20 cellular contexts compared by ENCODE assay signal in genomic region chr2:218311908-218312756, GRCh38. TPM values are rescaled to one million over a fixed set of nuclear protein-coding genes. Genes with fewer than 3 reads are reported as not detected.
DNase-seq lines count a peak whose midpoint lies in the region; ATAC-seq and TF ChIP-seq lines count a peak whose summit lies in the region.
"Had no signal": no experiment of that assay in that cellular context is flagged by ENCODE, and none has a peak within 500 bp of the region (broad histone marks: within the 10 kb centered on the region; RNA-seq: fewer than 3 reads in every experiment).

No MANE protein-coding gene starts in this region.

- H3K9ac ChIP-seq in liver (ENCODE audit: low read depth in 1 of 2, low read length in 2 of 2) (no peak overlapping the region), trophoblast cell (ENCODE audit: low read length) (no peak overlapping the region)

- TF ChIP-seq POLR2A in sigmoid colon (IDR thresholded peaks at IDR 0.05), result no peak

- WGBS in liver, result 47% methylated on average over 8 of the region's 8 CpGs
- WGBS in trophoblast cell (ENCODE audit: extremely low coverage, insufficient coverage, insufficient read length), result no CpG with 5 or more reads among the region's 8 CpGs
- 15 to 70% methylated on average over 8 of the region's 8 CpGs for WGBS in sigmoid colon, 2 donors

- H3K36me3 ChIP-seq in CD8-positive, alpha-beta T cell (ENCODE audit: insufficient read depth, low read length), result no peaks in the 10 kb centered on the region
- H3K36me3 ChIP-seq in liver (ENCODE audit: control insufficient read depth in 4 of 4, insufficient read depth in 3 of 4, low read depth in 1 of 4, low read length in 3 of 4) (no peaks in the 10 kb centered on the region), trophoblast cell (ENCODE audit: control insufficient read depth in 1 of 2, insufficient read depth in 2 of 2, low read length in 2 of 2) (no peaks in the 10 kb centered on the region), sigmoid colon (no peaks in the 10 kb centered on the region)
- H3K36me3 ChIP-seq: right atrium auricular region had no signal

- no peak overlapping the region for H3K4me3 Mint-ChIP-seq in CD8-positive, alpha-beta T cell
- no peak overlapping the region for H3K4me3 Mint-ChIP-seq in T-cell
- H3K4me3 Mint-ChIP-seq: effector memory CD8-positive, alpha-beta T cell; IgD-negative memory B cell; natural killer cell treated with Interleukin-12 subunit alpha and Interleukin-12 subunit beta and Interleukin-15 and Interleukin-18, amount 100 ng/mL, for 72 hours had no signal

- no peak for ATAC-seq in CD8-positive, alpha-beta T cell
- ATAC-seq in T-cell (replicated peaks in 1 of 4) (no peak), GM21367 (IDR thresholded peaks at IDR 0.05; ENCODE audit: unreplicated experiment) (no peak), GM19463 (IDR thresholded peaks at IDR 0.05; ENCODE audit: unreplicated experiment) (no peak)
- ATAC-seq: effector memory CD8-positive, alpha-beta T cell; HCT116; natural killer cell treated with Interleukin-12 subunit alpha and Interleukin-12 subunit beta and Interleukin-15 and Interleukin-18, amount 100 ng/mL, for 72 hours had no signal

- peak overlapping the region; percentile 55 for H3K27ac Mint-ChIP-seq in CD8-positive, alpha-beta T cell
- H3K27ac Mint-ChIP-seq in T-cell, result peak overlapping the region; percentile 39 to 66
- H3K27ac Mint-ChIP-seq: effector memory CD8-positive, alpha-beta T cell; IgD-negative memory B cell had no signal

- intact Hi-C loops in CD8-positive, alpha-beta T cell (cut with DNase I, micrococcal nuclease), result loop anchor here in 1 of 2 experiments (5.0 kb wide), 1 partner anchor 640 kb away; no protein-coding TSS in a partner anchor
- intact Hi-C loops in sigmoid colon (cut with DNase I), result no loop called here

- no peaks in the 10 kb centered on the region for H3K9me3 Mint-ChIP-seq in CD8-positive, alpha-beta T cell
- no peaks in the 10 kb centered on the region for H3K9me3 Mint-ChIP-seq in T-cell
- H3K9me3 Mint-ChIP-seq: effector memory CD8-positive, alpha-beta T cell; IgD-negative memory B cell; natural killer cell treated with Interleukin-12 subunit alpha and Interleukin-12 subunit beta and Interleukin-15 and Interleukin-18, amount 100 ng/mL, for 72 hours had no signal

- H3K79me1 ChIP-seq in trophoblast cell (ENCODE audit: low read length), result peaks cover 5% of the 10 kb centered on the region

- H3K4me2 ChIP-seq in trophoblast cell (ENCODE audit: low read length), result no peak overlapping the region

- TF ChIP-seq EP300 in sigmoid colon (IDR thresholded peaks at IDR 0.05), result no peak

- no peak for TF ChIP-seq CTCF in CD8-positive, alpha-beta T cell (IDR thresholded peaks at IDR 0.05)
- no peak for TF ChIP-seq CTCF in liver (IDR thresholded peaks at IDR 0.05; ENCODE audit: low read depth, low read length, missing input control)
- TF ChIP-seq CTCF in sigmoid colon (IDR thresholded peaks at IDR 0.05), result no peak

- no peak overlapping the region for H3K18ac ChIP-seq in trophoblast cell (ENCODE audit: low read length)

- H3K27me3 Mint-ChIP-seq in CD8-positive, alpha-beta T cell (ENCODE audit: low read depth), result no peaks in the 10 kb centered on the region
- H3K27me3 Mint-ChIP-seq in T-cell, result peaks cover 0 to 5% of the 10 kb centered on the region in 2 donors
- H3K27me3 Mint-ChIP-seq: natural killer cell treated with Interleukin-12 subunit alpha and Interleukin-12 subunit beta and Interleukin-15 and Interleukin-18, amount 100 ng/mL, for 72 hours had no signal

- peak overlapping the region; percentile 66 for H4K91ac ChIP-seq in trophoblast cell (ENCODE audit: low read depth, low read length)

- no peaks in the 10 kb centered on the region for H3K79me2 ChIP-seq in trophoblast cell (ENCODE audit: control insufficient read depth, insufficient read depth, low read length, poor library complexity)

- no peak overlapping the region for H4K12ac ChIP-seq in trophoblast cell (ENCODE audit: low read depth, low read length)

- H3K27me3 ChIP-seq in CD8-positive, alpha-beta T cell (ENCODE audit: insufficient read depth, low read length), result no peaks in the 10 kb centered on the region
- H3K27me3 ChIP-seq in liver (ENCODE audit: control insufficient read depth in 4 of 4, insufficient read depth in 4 of 4, low read length in 3 of 4) (no peaks in the 10 kb centered on the region), trophoblast cell (ENCODE audit: insufficient read depth, low read length) (no peaks in the 10 kb centered on the region), sigmoid colon (no peaks in the 10 kb centered on the region)
- H3K27me3 ChIP-seq: right atrium auricular region had no signal

- CTCF ChIA-PET in CD8-positive, alpha-beta T cell (lab: Charles Lee), result interaction anchor here (1.4 to 1.9 kb wide), 2 partner anchors 10 to 44 kb away, joined by 4 to 5 read pairs; partner anchors contain the start of gene CATIP
- CTCF ChIA-PET in T-cell (lab: Charles Lee), result interaction anchor here in 1 of 2 donors (0.6 to 1.0 kb wide), 2 partner anchors 11 to 20 kb away, joined by 3 read pairs; no protein-coding TSS in a partner anchor

- POLR2A ChIA-PET in CD8-positive, alpha-beta T cell (lab: Charles Lee), result no interaction called here
- POLR2A ChIA-PET in T-cell (lab: Charles Lee), result no interaction called here

- H2AK5ac ChIP-seq in trophoblast cell (ENCODE audit: low read length), result no peak overlapping the region

- no peak overlapping the region for H3K4ac ChIP-seq in trophoblast cell (ENCODE audit: low read depth, low read length)

- H4K8ac ChIP-seq in trophoblast cell (ENCODE audit: low read depth, low read length), result peak overlapping the region; percentile 43

- no peak overlapping the region for H3K27ac ChIP-seq in CD8-positive, alpha-beta T cell (ENCODE audit: low read depth, low read length)
- H3K27ac ChIP-seq in liver (ENCODE audit: low read depth in 1 of 2, low read length in 2 of 2), result peak overlapping the region; percentile 7 to 29
- no peak overlapping the region for H3K27ac ChIP-seq in trophoblast cell (ENCODE audit: low read depth, low read length)
- no peak overlapping the region for H3K27ac ChIP-seq in sigmoid colon

- H3K4me1 ChIP-seq in CD8-positive, alpha-beta T cell (ENCODE audit: insufficient read depth, low read length), result peaks cover 19% of the 10 kb centered on the region
- H3K4me1 ChIP-seq in liver (ENCODE audit: control insufficient read depth in 4 of 4, insufficient read depth in 4 of 4, low read length in 3 of 4) (peaks cover 6 to 19% (median 12%) of the 10 kb centered on the region in 4 donors), trophoblast cell (ENCODE audit: control insufficient read depth in 1 of 2, insufficient read depth in 2 of 2, low read length in 2 of 2) (peaks cover 6 to 9% of the 10 kb centered on the region in 2 experiments), sigmoid colon (no peaks in the 10 kb centered on the region)
- H3K4me1 ChIP-seq: right atrium auricular region had no signal

- H2BK120ac ChIP-seq in trophoblast cell (ENCODE audit: insufficient read depth, low read length, poor library complexity), result no peak overlapping the region

- H3K23ac ChIP-seq in trophoblast cell (ENCODE audit: low read length), result no peak overlapping the region

- no peak for TF ChIP-seq RAD21 in liver (IDR thresholded peaks at IDR 0.05)

- H3K9me3 ChIP-seq in CD8-positive, alpha-beta T cell (ENCODE audit: low read length), result no peaks in the 10 kb centered on the region
- H3K9me3 ChIP-seq in liver (ENCODE audit: control insufficient read depth in 4 of 4, low read length in 3 of 4) (no peaks in the 10 kb centered on the region), trophoblast cell (ENCODE audit: insufficient read depth, low read depth, low read length) (no peaks in the 10 kb centered on the region), sigmoid colon (no peaks in the 10 kb centered on the region)
- H3K9me3 ChIP-seq: right atrium auricular region had no signal

- DNase-seq in CD8-positive, alpha-beta T cell, result no peak
- no peak for DNase-seq in T-cell
- DNase-seq in trophoblast cell, result peak in 1 of 2 donors; percentile 44
- DNase-seq in sigmoid colon, result no peak
- DNase-seq in NCI-H446 treated with DMSO at 0.1 percent for 48 hours (lab: John Stamatoyannopoulos, UW), result no peak
- DNase-seq: activated CD4-positive, alpha-beta T cell treated with anti-CD3 and anti-CD28 coated beads, Interleukin-2, amount 50 U/mL, for 48 hours; caudate nucleus; DMS153; effector memory CD8-positive, alpha-beta T cell; hypothalamus; NCI-H2107; NCI-H69; stimulated activated CD4-positive, alpha-beta T cell treated with anti-CD3 and anti-CD28 coated beads, Interleukin-2, amount 100 ng/mL, for 24 hours had no signal

- peaks cover 28% of the 10 kb centered on the region for H3K4me1 Mint-ChIP-seq in CD8-positive, alpha-beta T cell (ENCODE audit: low read depth)
- H3K4me1 Mint-ChIP-seq in T-cell, result peaks cover 20 to 36% (median 25%) of the 10 kb centered on the region in 3 donors

- no peaks in the 10 kb centered on the region for H3K36me3 Mint-ChIP-seq in CD8-positive, alpha-beta T cell
- H3K36me3 Mint-ChIP-seq in T-cell, result no peaks in the 10 kb centered on the region
- H3K36me3 Mint-ChIP-seq: natural killer cell treated with Interleukin-12 subunit alpha and Interleukin-12 subunit beta and Interleukin-15 and Interleukin-18, amount 100 ng/mL, for 72 hours had no signal

- H3K4me3 ChIP-seq in CD8-positive, alpha-beta T cell (ENCODE audit: low read depth, low read length), result no peak overlapping the region
- H3K4me3 ChIP-seq in liver (ENCODE audit: low read depth in 1 of 3, low read length in 3 of 3), result no peak overlapping the region
- H3K4me3 ChIP-seq in trophoblast cell (ENCODE audit: low read depth, low read length), result no peak overlapping the region
- no peak overlapping the region for H3K4me3 ChIP-seq in sigmoid colon
- H3K4me3 ChIP-seq: right atrium auricular region had no signal

- H3K14ac ChIP-seq in trophoblast cell (ENCODE audit: low read length), result no peak overlapping the region

- H2AFZ ChIP-seq in trophoblast cell (ENCODE audit: insufficient read depth, low read length, poor library complexity), result no peak overlapping the region

- peak overlapping the region; percentile 57 for H2BK5ac ChIP-seq in trophoblast cell (ENCODE audit: low read depth, low read length, poor library complexity)

- peak overlapping the region; percentile 43 for H2BK12ac ChIP-seq in trophoblast cell (ENCODE audit: low read length)

RNA-seq across cellular contexts. Expression of gene TMBIM1, which starts 19.8 kb away (rescaled TPM):
- 10 to 100 TPM; 80.8 to 86.7 TPM for total RNA-seq in CD8-positive, alpha-beta T cell
- 100 to 1,000 TPM in 3 of 5 donors, 10 to 100 TPM in 2; 78.8 to 166 (median 144) TPM for total RNA-seq in T-cell
- total RNA-seq in liver, result 100 to 1,000 TPM; 122 to 133 TPM
- 100 to 1,000 TPM in 1 of 2 donors, 10 to 100 TPM in 1; 61.8 to 106 TPM for polyA plus RNA-seq in liver
- 192 and 203 TPM in 2 replicates for polyA plus RNA-seq in trophoblast cell (2013)
- 100 to 1,000 TPM; 116 to 157 (median 146) TPM for total RNA-seq in sigmoid colon
- polyA plus RNA-seq in sigmoid colon, result 100 to 1,000 TPM in 2 of 3 donors, 10 to 100 TPM in 1; 90.2 to 204 (median 109) TPM

RNA-seq across cellular contexts. Expression of gene PNKD, which starts 41.8 kb away (rescaled TPM):
- total RNA-seq in CD8-positive, alpha-beta T cell, result 1 to 10 TPM; 7.1 to 7.2 TPM
- total RNA-seq in T-cell (10 to 100 TPM; 17.4 to 33.1 (median 30.6) TPM), liver (10 to 100 TPM; 28.5 to 68.6 TPM), sigmoid colon (10 to 100 TPM; 46.8 to 95.1 (median 69.1) TPM)
- polyA plus RNA-seq in liver (100 to 1,000 TPM; 121 to 161 TPM), sigmoid colon (100 to 1,000 TPM; 112 to 199 (median 190) TPM)
- polyA plus RNA-seq in trophoblast cell (2013), result 62.6 and 65.9 TPM in 2 replicates

RNA-seq across cellular contexts. Expression of gene AAMP, which starts 42.2 kb away (rescaled TPM):
- total RNA-seq in CD8-positive, alpha-beta T cell, result 10 to 100 TPM; 44.7 to 50.4 TPM
- total RNA-seq in T-cell, result 10 to 100 TPM; 46.2 to 71.3 (median 67.4) TPM
- total RNA-seq in liver, result 100 to 1,000 TPM in 1 of 2 donors, 10 to 100 TPM in 1; 79.9 to 116 TPM
- 10 to 100 TPM; 63.6 to 69.2 TPM for polyA plus RNA-seq in liver
- 66.7 and 67.0 TPM in 2 replicates for polyA plus RNA-seq in trophoblast cell (2013)
- total RNA-seq in sigmoid colon, result 100 to 1,000 TPM in 1 of 4 donors, 10 to 100 TPM in 3; 85.7 to 103 (median 90.0) TPM
- 100 to 1,000 TPM; 108 to 141 (median 138) TPM for polyA plus RNA-seq in sigmoid colon

RNA-seq across cellular contexts. Expression of gene CATIP, which starts 44.5 kb away (rescaled TPM):
- not detected for total RNA-seq in CD8-positive, alpha-beta T cell
- total RNA-seq in T-cell, result not detected
- not detected for total RNA-seq in liver
- polyA plus RNA-seq in liver, result under 1 TPM; 0.05 to 0.35 TPM
- 0.14 and 0.17 TPM in 2 replicates for polyA plus RNA-seq in trophoblast cell (2013)
- total RNA-seq in sigmoid colon, result not detected
- under 1 TPM in 1 of 3 donors, not detected in 2; 0.07 TPM for polyA plus RNA-seq in sigmoid colon
- total RNA-seq: natural killer cell treated with Interleukin-12 subunit alpha and Interleukin-12 subunit beta and Interleukin-15 and Interleukin-18, amount 100 ng/mL, for 72 hours; right atrium auricular region had no signal

RNA-seq across cellular contexts. Expression of gene GPBAR1, which starts 51.3 kb away (rescaled TPM):
- 1 to 10 TPM; 2.2 to 2.5 TPM for total RNA-seq in CD8-positive, alpha-beta T cell
- 1 to 10 TPM in 4 of 5 donors, under 1 TPM in 1; 0.89 to 2.7 (median 1.2) TPM for total RNA-seq in T-cell
- total RNA-seq in liver, result 1 to 10 TPM in 1 of 2 donors, under 1 TPM in 1; 0.42 to 1.4 TPM
- 1 to 10 TPM; 2.1 to 2.7 TPM for polyA plus RNA-seq in liver
- 0.23 and 0.40 TPM in 2 replicates for polyA plus RNA-seq in trophoblast cell (2013)
- 1 to 10 TPM; 3.1 to 7.1 (median 5.4) TPM for total RNA-seq in sigmoid colon
- polyA plus RNA-seq in sigmoid colon, result 1 to 10 TPM in 2 of 3 donors, under 1 TPM in 1; 0.60 to 2.5 (median 1.4) TPM

Comparison
In these comparisons a context has a peak if more than half of its experiments do, and no peak if none do; other contexts are left out.
1. H3K27ac ChIP-seq: peak in liver (2 of 2); none in CD8-positive, alpha-beta T cell (single experiment), trophoblast cell (single experiment) and sigmoid colon (0 of 4).